In the genomic region with DNA sequence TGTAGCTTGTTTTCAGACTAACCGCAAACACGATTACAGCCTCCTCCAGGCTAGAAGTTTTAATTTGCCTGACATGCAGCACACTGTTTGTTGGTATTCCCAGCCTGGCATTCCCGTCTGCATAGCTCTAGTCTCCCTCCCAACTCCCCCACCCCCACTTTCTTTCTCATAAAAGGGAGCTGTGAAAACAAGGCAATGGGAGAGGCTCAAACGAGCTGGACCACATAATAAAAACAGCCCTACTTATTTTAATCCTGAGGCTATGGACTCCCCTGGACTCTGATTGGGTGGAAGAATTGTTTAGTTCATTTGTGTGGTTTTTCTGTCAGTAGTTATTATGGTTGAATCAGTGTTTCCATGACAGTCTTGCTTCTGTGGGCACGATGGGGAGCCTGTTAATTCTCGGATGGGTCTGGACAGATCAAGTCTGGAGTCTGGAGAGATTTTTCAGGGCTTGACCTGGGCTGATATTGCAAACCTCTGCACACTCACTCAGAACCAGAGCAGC, we compare ENCODE assay signal across 8 cellular contexts. TPM values are rescaled to one million over a fixed set of nuclear protein-coding genes. Genes with fewer than 3 reads are reported as not detected.
DNase-seq lines count a peak whose midpoint lies in the region; ATAC-seq and TF ChIP-seq lines count a peak whose summit lies in the region.

No MANE protein-coding gene starts in this region.

- H3K9me1 ChIP-seq in IMR-90 (ENCODE audit: insufficient read depth, low read length) = peaks cover 13% of the 10 kb centered on the region

- H3K18ac ChIP-seq in IMR-90 (ENCODE audit: low read depth, low read length) = no peak overlapping the region

- H4K5ac ChIP-seq in IMR-90 (ENCODE audit: low read depth, low read length) = no peak overlapping the region; the same call in 1 of the 2 replicates

- H3K4ac ChIP-seq in IMR-90 (ENCODE audit: low read depth, low read length) = no peak overlapping the region

- peak overlapping the region; percentile 10; the same call in 1 of the 2 replicates for H3K14ac ChIP-seq in IMR-90 (replicated peaks; ENCODE audit: low read depth, low read length)

- peak overlapping the region; percentile 83 for H2AK9ac ChIP-seq in IMR-90 (replicated peaks; ENCODE audit: low read depth, low read length, poor library complexity)

- intact Hi-C loops in IMR-90 (cut with micrococcal nuclease) = loop anchor here (2.0 to 5.0 kb wide), 2 partner anchors 56 to 60 kb away; no protein-coding TSS in a partner anchor

- POLR2A ChIA-PET in IMR-90 (lab: Charles Lee; ENCODE audit: unreplicated experiment) = interaction anchor here (0.6 kb wide), 1 partner anchor 101 kb away, joined by 3 read pairs; no protein-coding TSS in a partner anchor

- peaks cover 2% of the 10 kb centered on the region; the same call in 1 of the 2 replicates for H3K27me3 ChIP-seq in IMR-90 (ENCODE audit: control insufficient read depth, insufficient read depth, low read length)
- H3K27me3 ChIP-seq in iPS-20b (ENCODE audit: insufficient read depth, low read length) = no peaks in the 10 kb centered on the region

- no peak overlapping the region for H2BK20ac ChIP-seq in IMR-90 (ENCODE audit: low read depth, low read length)

- H3K9me3 ChIP-seq in IMR-90 (ENCODE audit: control insufficient read depth, insufficient read depth, low read length) = no peaks in the 10 kb centered on the region
- H3K9me3 ChIP-seq in iPS-20b (ENCODE audit: insufficient read depth, low read depth, low read length) = no peaks in the 10 kb centered on the region

- H3K27ac ChIP-seq in IMR-90 (ENCODE audit: insufficient read depth, low read length) = peak overlapping the region; percentile 7; the same call in 1 of the 2 replicates
- no peak overlapping the region for H3K27ac ChIP-seq in iPS-20b (ENCODE audit: low read length)
- H3K27ac ChIP-seq in skin epidermis = peak overlapping the region in 13 of 21 experiments; percentile 8 to 95 (median 83)

- peak overlapping the region; percentile 79 for H2AFZ ChIP-seq in IMR-90 (replicated peaks; ENCODE audit: low read length, poor library complexity)

- no peak overlapping the region for H2BK15ac ChIP-seq in IMR-90 (ENCODE audit: low read depth, low read length)

- 0 out of 2 replicates have a peak overlapping the region, but pooled peaks have one; percentile 32 for H3K56ac ChIP-seq in IMR-90 (ENCODE audit: extremely low read depth, insufficient read depth, low read length)

- peaks cover 4% of the 10 kb centered on the region; the same call in 1 of the 2 replicates for H4K20me1 ChIP-seq in IMR-90 (ENCODE audit: insufficient read depth, low read length)

- dilution Hi-C loops in IMR-90 (cut with HindIII; ENCODE audit: low sequenced_read_pairs, unreplicated experiment) = no loop called here

- no peak overlapping the region for H2BK120ac ChIP-seq in IMR-90 (ENCODE audit: low read depth, low read length)

- peak overlapping the region; percentile 34 for H3K4me2 ChIP-seq in IMR-90 (ENCODE audit: low read depth, low read length)

- no peak; the same call in 1 of the 2 replicates for TF ChIP-seq POLR2A in IMR-90 (IDR thresholded peaks at IDR 0.05; ENCODE audit: low read depth, low read length)

- H2BK5ac ChIP-seq in IMR-90 (ENCODE audit: low read depth, low read length, poor library complexity, severe bottlenecking) = peak overlapping the region; percentile 51

- H3K79me1 ChIP-seq in IMR-90 (ENCODE audit: low read depth in 1 of 2, low read length in 2 of 2) = peaks cover 9 to 29% of the 10 kb centered on the region in 2 experiments

- H3K9ac ChIP-seq in IMR-90 (ENCODE audit: low read depth, low read length) (peak overlapping the region; percentile 70), iPS-20b (ENCODE audit: low read depth, low read length) (peak overlapping the region; percentile 55; the same call in 1 of the 2 replicates)

- CTCF ChIA-PET in IMR-90 (lab: Yijun Ruan, JAX) = interaction anchor here (0.8 to 1.6 kb wide), 3 partner anchors 9 to 456 kb away, joined by 3 to 4 read pairs (median 4); no protein-coding TSS in a partner anchor

- no peak for TF ChIP-seq CTCF in AG09309 (IDR thresholded peaks at IDR 0.05; ENCODE audit: control insufficient read depth, insufficient read depth, low read depth, low read length, missing control alignments)
- no peak for TF ChIP-seq CTCF in IMR-90 (conservative IDR thresholded peaks at IDR 0.05; ENCODE audit: low read depth, low read length)
- TF ChIP-seq CTCF in astrocyte of the spinal cord (IDR thresholded peaks at IDR 0.05; ENCODE audit: low read depth, low read length) = no peak

- peak overlapping the region; percentile 61 for H3K4me3 ChIP-seq in AG09309 (ENCODE audit: control insufficient read depth, low read depth, low read length)
- peak overlapping the region; percentile 88 for H3K4me3 ChIP-seq in IMR-90 (ENCODE audit: insufficient read depth, low read depth, low read length)
- peak overlapping the region; percentile 68 for H3K4me3 ChIP-seq in astrocyte of the spinal cord (ENCODE audit: low read depth, low read length)
- H3K4me3 ChIP-seq in iPS-20b (ENCODE audit: low read length) = peak overlapping the region; percentile 63
- peak overlapping the region in 5 of 7 experiments; percentile 46 to 72 (median 51) for H3K4me3 ChIP-seq in skin epidermis

- TF ChIP-seq RAD21 in IMR-90 (IDR thresholded peaks at IDR 0.05; ENCODE audit: low read length) = no peak

- BruUV-seq in IMR-90 (replicated peaks; lab: Mats Ljungman, UMichigan) = no TSS peak

- WGBS in IMR-90 (ENCODE audit: extremely low coverage in 2 of 2, insufficient read length in 1 of 2), 2 experiments = no CpG with 5 or more reads among the region's 6 CpGs

- peak overlapping the region; percentile 22; the same call in 1 of the 2 replicates for H3K23ac ChIP-seq in IMR-90 (ENCODE audit: low read depth, low read length)

- in situ Hi-C loops in IMR-90 (cut with MboI; ENCODE audit: low sequenced_read_pairs) = no loop called here
- in situ Hi-C loops in astrocyte of the spinal cord (cut with HindIII; ENCODE audit: low sequenced_read_pairs) = no loop called here

- H3K4me1 ChIP-seq in IMR-90 (ENCODE audit: control insufficient read depth, insufficient read depth, low read length) (peaks cover 12% of the 10 kb centered on the region), iPS-20b (ENCODE audit: insufficient read depth, low read length) (peaks cover 13% of the 10 kb centered on the region; the same call in 1 of the 2 replicates)

- H2AK5ac ChIP-seq in IMR-90 (ENCODE audit: low read depth, low read length) = no peak overlapping the region

- H3K36me3 ChIP-seq in IMR-90 (ENCODE audit: control insufficient read depth, insufficient read depth, low read length) (no peaks in the 10 kb centered on the region), iPS-20b (ENCODE audit: insufficient read depth, low read depth, low read length) (no peaks in the 10 kb centered on the region)

- ATAC-seq in IMR-90 (ENCODE audit: low read depth) (peak; percentile 55), GM21825 (IDR thresholded peaks at IDR 0.05; ENCODE audit: unreplicated experiment) (no peak), HG02642 (IDR thresholded peaks at IDR 0.05; ENCODE audit: poor library complexity, unreplicated experiment) (no peak)

- no peak overlapping the region for H4K8ac ChIP-seq in IMR-90 (ENCODE audit: low read depth in 2 of 2, low read length in 2 of 2)

- no peak overlapping the region for H4K91ac ChIP-seq in IMR-90 (ENCODE audit: insufficient read depth, low read depth, low read length)

- DNase-seq in AG09309 (ENCODE audit: low read depth) = peak; percentile 95
- DNase-seq in IMR-90 = peak; percentile 68
- DNase-seq in astrocyte of the spinal cord (ENCODE audit: low read depth, low spot score) = peak; percentile 91
- no peak for DNase-seq in HK-2 (ENCODE audit: unreplicated experiment)

TF ChIP-seq in IMR-90, 13 proteins besides CTCF, POLR2A, EP300 and RAD21:
- TF ChIP-seq CHD1 (IDR thresholded peaks at IDR 0.05; ENCODE audit: low read depth, low read length) = no peak
- TF ChIP-seq RCOR1 (IDR thresholded peaks at IDR 0.05; ENCODE audit: insufficient replicate concordance, low read length) = no peak
TF ChIP-seq in IMR-90: peak in this region for 0.

RNA-seq across cellular contexts. Expression of a gene that starts 1.2 kb away (rescaled TPM):
- total RNA-seq in IMR-90 (2012; rRNA removed) = 5.7 and 6.9 TPM in 2 replicates
- polyA plus RNA-seq in IMR-90 (2012; rRNA removed) = 3.1 and 4.0 TPM in 2 replicates
- 1.1 and 1.2 TPM in 2 replicates for polyA plus RNA-seq in IMR-90 (2012; cell fraction: cytosol; rRNA removed)
- polyA plus RNA-seq in IMR-90 (2012; cell fraction: nucleus; rRNA removed; ENCODE audit: low replicate concordance) = 1.3 and 5.6 TPM in 2 replicates
